Comparison of ENCODE assay signal across 24 cellular contexts in genomic region chr17:81302324-81302723, GRCh38.
"Had no signal": no experiment of that assay in that cellular context is flagged by ENCODE, and none has a peak within 500 bp of the region (broad histone marks: within the 10 kb centered on the region; RNA-seq: fewer than 3 reads in every experiment).

No MANE protein-coding gene starts in this region.

- H3K4me3 ChIP-seq: left lung, lower lobe of right lung, ovary, prostate gland, sigmoid colon, spleen, suprapubic skin, thoracic aorta, tibial artery, uterus had no signal

- FAIRE-seq: islet of Langerhans, kidney, small intestine had no signal

- H3K27ac ChIP-seq: left lung, lower lobe of right lung, ovary, prostate gland, sigmoid colon, spleen, suprapubic skin, thoracic aorta, tibial artery, uterus had no signal

- DNase-seq: hippocampal formation; kidney; left colon; lower lobe of right lung; mesenchymal stem cell; naive thymus-derived CD8-positive, alpha-beta T cell; ovary; sigmoid colon; small intestine; spleen; stimulated activated CD4-positive, alpha-beta T cell treated with anti-CD3 and anti-CD28 coated beads, Interleukin-4, amount 100 ng/mL, for 24 hours; stimulated activated naive CD4-positive, alpha-beta T cell; tibial artery; trophoblast cell; uterus had no signal

- H3K36me3 Mint-ChIP-seq: naive thymus-derived CD8-positive, alpha-beta T cell; stimulated activated effector memory CD8-positive, alpha-beta T cell treated with anti-CD3 and anti-CD28 coated beads, Interleukin-12 subunit alpha, Interleukin-12 subunit beta, amount 100 ng/mL, for 72 hours had no signal

- H3K27me3 Mint-ChIP-seq: stimulated activated naive CD8-positive, alpha-beta T cell treated with anti-CD3 and anti-CD28 coated beads, Interleukin-15, Interleukin-2, amounts not matched to agents 100 ng/mL and 50 ng/mL, for 24 hours had no signal

- H3K27me3 ChIP-seq: left lung, ovary, sigmoid colon, spleen, suprapubic skin, uterus had no signal

- H3K27ac Mint-ChIP-seq: naive thymus-derived CD8-positive, alpha-beta T cell; stimulated activated effector memory CD8-positive, alpha-beta T cell treated with anti-CD3 and anti-CD28 coated beads, Interleukin-12 subunit alpha, Interleukin-12 subunit beta, amount 100 ng/mL, for 72 hours; stimulated activated naive CD8-positive, alpha-beta T cell treated with anti-CD3 and anti-CD28 coated beads, Interleukin-15, Interleukin-2, amounts not matched to agents 100 ng/mL and 50 ng/mL, for 24 hours had no signal

- H3K36me3 ChIP-seq: left lung, lower lobe of right lung, ovary, prostate gland, sigmoid colon, spleen, suprapubic skin, thoracic aorta, tibial artery, uterus had no signal

- H3K4me3 Mint-ChIP-seq: naive thymus-derived CD8-positive, alpha-beta T cell; neural crest cell; stimulated activated effector memory CD8-positive, alpha-beta T cell treated with anti-CD3 and anti-CD28 coated beads, Interleukin-12 subunit alpha, Interleukin-12 subunit beta, amount 100 ng/mL, for 72 hours; stimulated activated naive CD8-positive, alpha-beta T cell treated with anti-CD3 and anti-CD28 coated beads, Interleukin-15, Interleukin-2, amounts not matched to agents 100 ng/mL and 50 ng/mL, for 24 hours had no signal

- H3K9me3 ChIP-seq: left lung, lower lobe of right lung, ovary, prostate gland, sigmoid colon, spleen, suprapubic skin, thoracic aorta, tibial artery, uterus had no signal

- H3K9me3 Mint-ChIP-seq: naive thymus-derived CD8-positive, alpha-beta T cell; nephron; neural crest cell; stimulated activated effector memory CD8-positive, alpha-beta T cell treated with anti-CD3 and anti-CD28 coated beads, Interleukin-12 subunit alpha, Interleukin-12 subunit beta, amount 100 ng/mL, for 72 hours; stimulated activated naive CD8-positive, alpha-beta T cell treated with anti-CD3 and anti-CD28 coated beads, Interleukin-15, Interleukin-2, amounts not matched to agents 100 ng/mL and 50 ng/mL, for 24 hours had no signal

- H3K4me1 ChIP-seq: prostate gland, sigmoid colon, uterus had no signal
